8 cellular contexts compared by ENCODE assay signal in genomic region chr6:85678000-85678601, GRCh38. TPM values are rescaled to one million over a fixed set of nuclear protein-coding genes. Genes with fewer than 3 reads are reported as not detected.
DNase-seq lines count a peak whose midpoint lies in the region; ATAC-seq and TF ChIP-seq lines count a peak whose summit lies in the region.

No MANE protein-coding gene starts in this region.

- under 1% methylated on average over 34 of the region's 34 CpGs for WGBS in liver

- H3K27ac ChIP-seq in HUES48 (ENCODE audit: low read depth, low read length) (peak overlapping the region; percentile 87), liver (ENCODE audit: low read depth in 1 of 2, low read length in 2 of 2) (peak overlapping the region; percentile 75 to 93), tibial artery (peak overlapping the region; percentile 89 to 91)

- H3K36me3 ChIP-seq in HUES48 (ENCODE audit: control insufficient read depth, insufficient read depth, low read length) = peaks cover 43% of the 10 kb centered on the region
- peaks cover 0 to 2% (median 0%) of the 10 kb centered on the region in 4 donors for H3K36me3 ChIP-seq in liver (ENCODE audit: control insufficient read depth in 4 of 4, insufficient read depth in 3 of 4, low read depth in 1 of 4, low read length in 3 of 4)
- H3K36me3 ChIP-seq in tibial artery = no peaks in the 10 kb centered on the region

- peaks cover 11% of the 10 kb centered on the region for H3K27me3 Mint-ChIP-seq in brain

- peak overlapping the region; percentile 98 for H3K9ac ChIP-seq in HUES48 (ENCODE audit: low read depth, low read length)
- H3K9ac ChIP-seq in liver (ENCODE audit: low read depth in 1 of 2, low read length in 2 of 2) = peak overlapping the region; percentile 94 to 99

- DNase-seq in AG10803 (ENCODE audit: low read depth) = no peak
- no peak for DNase-seq in tibial artery
- no peak for DNase-seq in T-helper 9 cell
- no peak for DNase-seq in COLO829 (ENCODE audit: low spot score)

- H3K4me3 Mint-ChIP-seq in brain = peak overlapping the region; percentile 96 to 100 (median 99)

- H3K9me3 Mint-ChIP-seq in brain = peaks cover 0 to 12% (median 0%) of the 10 kb centered on the region in 5 experiments

- intact Hi-C loops in tibial artery (cut with DNase I; ENCODE audit: low total_unique reads) = loop anchor here (2.0 to 10.0 kb wide), 2 partner anchors 35 to 83 kb away; partner anchors contain the start of genes SNX14 and SYNCRIP

- H3K27ac Mint-ChIP-seq in brain = peak overlapping the region; percentile 95 to 100 (median 98)

- TF ChIP-seq CTCF in AG10803 (conservative IDR thresholded peaks at IDR 0.05; ENCODE audit: low read length) (no peak), brain (conservative IDR thresholded peaks at IDR 0.05) (no peak), liver (IDR thresholded peaks at IDR 0.05; ENCODE audit: low read depth, low read length, missing input control) (no peak), tibial artery (IDR thresholded peaks at IDR 0.05) (no peak)

- peaks cover 44% of the 10 kb centered on the region for H3K36me3 Mint-ChIP-seq in brain

- H3K9me3 ChIP-seq in HUES48 (ENCODE audit: control insufficient read depth, insufficient read depth, low read length) (no peaks in the 10 kb centered on the region), liver (ENCODE audit: control insufficient read depth in 4 of 4, low read length in 3 of 4) (no peaks in the 10 kb centered on the region), tibial artery (no peaks in the 10 kb centered on the region)

- H3K27me3 ChIP-seq in HUES48 (ENCODE audit: control insufficient read depth, insufficient read depth, low read length) = no peaks in the 10 kb centered on the region
- no peaks in the 10 kb centered on the region for H3K27me3 ChIP-seq in liver (ENCODE audit: control insufficient read depth in 4 of 4, insufficient read depth in 4 of 4, low read length in 3 of 4)
- H3K27me3 ChIP-seq in tibial artery = no peaks in the 10 kb centered on the region

- H3K4me3 ChIP-seq in AG10803 (ENCODE audit: low read length) (peak overlapping the region; percentile 81), HUES48 (ENCODE audit: low read depth, low read length) (peak overlapping the region; percentile 84), liver (ENCODE audit: low read depth in 1 of 3, low read length in 3 of 3) (peak overlapping the region; percentile 75 to 100 (median 96)), tibial artery (peak overlapping the region; percentile 82 to 87)

- TF ChIP-seq RAD21 in liver (IDR thresholded peaks at IDR 0.05) = no peak

- no peak for ATAC-seq in GM19397 (IDR thresholded peaks at IDR 0.05; ENCODE audit: unreplicated experiment)

- H3K4me1 ChIP-seq in HUES48 (ENCODE audit: control insufficient read depth, insufficient read depth, low read length) (peaks cover 13% of the 10 kb centered on the region), liver (ENCODE audit: control insufficient read depth in 4 of 4, insufficient read depth in 4 of 4, low read length in 3 of 4) (peaks cover 4 to 33% (median 25%) of the 10 kb centered on the region in 4 donors), tibial artery (peaks cover 0 to 38% (median 15%) of the 10 kb centered on the region in 4 donors)

- peaks cover 50% of the 10 kb centered on the region for H3K4me1 Mint-ChIP-seq in brain

TF ChIP-seq in liver, 16 proteins besides CTCF, POLR2A, EP300 and RAD21:
- TF ChIP-seq YY1 (IDR thresholded peaks at IDR 0.05) = no peak
- TF ChIP-seq GABPA (IDR thresholded peaks at IDR 0.05 in 1 of 2, conservative IDR thresholded peaks at IDR 0.05 in 1 of 2) = no peak
- no peak for TF ChIP-seq HNF4G (IDR thresholded peaks at IDR 0.05)
- TF ChIP-seq HNF4A (conservative IDR thresholded peaks at IDR 0.05) = no peak
- TF ChIP-seq FOXA1 (IDR thresholded peaks at IDR 0.05) = no peak
- TF ChIP-seq FOXA2 (IDR thresholded peaks at IDR 0.05) = no peak
- peak; percentile 56 for TF ChIP-seq ATF3 (IDR thresholded peaks at IDR 0.05)
- no peak for TF ChIP-seq ZBTB33 (IDR thresholded peaks at IDR 0.05)
- TF ChIP-seq REST (IDR thresholded peaks at IDR 0.05) = no peak
- no peak for TF ChIP-seq TAF1 (conservative IDR thresholded peaks at IDR 0.05)
- no peak for TF ChIP-seq NR2F2 (IDR thresholded peaks at IDR 0.05)
- peak in 1 of 2 donors; percentile 11 for TF ChIP-seq JUND (IDR thresholded peaks at IDR 0.05)
- TF ChIP-seq EGR1 (IDR thresholded peaks at IDR 0.05; ENCODE audit: low read depth in 2 of 2) = no peak
- no peak for TF ChIP-seq MAX (IDR thresholded peaks at IDR 0.05)
- TF ChIP-seq SP1 (IDR thresholded peaks at IDR 0.05) = no peak
- TF ChIP-seq RXRA (IDR thresholded peaks at IDR 0.05) = peak in 1 of 2 donors; percentile 9

RNA-seq across cellular contexts. Expression of gene SYNCRIP, which starts 35.4 kb away (rescaled TPM):
- polyA plus RNA-seq in brain (ENCODE audit: insufficient read depth, low read depth, low replicate concordance) (85.9 TPM), liver (10 to 100 TPM; 30.0 to 30.9 TPM)
- total RNA-seq in liver = 10 to 100 TPM; 27.8 to 41.7 TPM
